In the genomic region with DNA sequence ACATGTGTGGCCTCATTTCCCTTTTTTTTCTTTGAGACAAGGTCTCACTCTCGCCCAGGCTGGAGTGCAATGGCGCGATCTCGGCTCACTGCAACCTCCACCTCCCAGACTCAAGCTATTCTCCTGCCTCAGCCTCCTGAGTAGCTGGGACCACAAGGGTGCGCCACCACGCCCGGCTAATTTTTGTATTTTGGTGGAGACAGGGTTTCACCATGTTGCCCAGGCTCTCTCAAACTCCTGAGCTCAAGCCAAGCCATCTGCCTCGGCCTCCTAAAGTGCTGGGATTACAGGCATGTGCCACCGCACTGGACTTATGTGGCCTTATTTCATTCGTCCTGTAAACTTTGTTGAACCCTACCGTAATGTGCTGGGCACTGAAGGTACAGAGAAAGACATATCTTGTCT, we compare ENCODE assay signal across 1 cellular context.
TF ChIP-seq lines count a peak whose summit lies in the region.

No MANE protein-coding gene starts in this region.

TF ChIP-seq in K562, 482 proteins besides CTCF, POLR2A, EP300 and RAD21 (continued from another document and continues in another):
- TF ChIP-seq GMEB1 (CRISPR knock-in tag; IDR thresholded peaks at IDR 0.05) = no peak
- 0 out of 2 replicates have a peak, but pooled peaks have one; percentile 34 for TF ChIP-seq ZNF12 (CRISPR knock-in tag; IDR thresholded peaks at IDR 0.05)
- no peak for TF ChIP-seq MEIS2 (IDR thresholded peaks at IDR 0.05; ENCODE audit: partially characterized antibody)
- peak in 1 of 2 experiments; percentile 13 for TF ChIP-seq AFF1 (IDR thresholded peaks at IDR 0.05; ENCODE audit: low read depth in 1 of 2, partially characterized antibody in 2 of 2)
- TF ChIP-seq, protein P1, sequence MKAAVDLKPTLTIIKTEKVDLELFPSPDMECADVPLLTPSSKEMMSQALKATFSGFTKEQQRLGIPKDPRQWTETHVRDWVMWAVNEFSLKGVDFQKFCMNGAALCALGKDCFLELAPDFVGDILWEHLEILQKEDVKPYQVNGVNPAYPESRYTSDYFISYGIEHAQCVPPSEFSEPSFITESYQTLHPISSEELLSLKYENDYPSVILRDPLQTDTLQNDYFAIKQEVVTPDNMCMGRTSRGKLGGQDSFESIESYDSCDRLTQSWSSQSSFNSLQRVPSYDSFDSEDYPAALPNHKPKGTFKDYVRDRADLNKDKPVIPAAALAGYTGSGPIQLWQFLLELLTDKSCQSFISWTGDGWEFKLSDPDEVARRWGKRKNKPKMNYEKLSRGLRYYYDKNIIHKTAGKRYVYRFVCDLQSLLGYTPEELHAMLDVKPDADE (conservative IDR thresholded peaks at IDR 0.05; ENCODE audit: control insufficient read depth, low read depth, low read length) = no peak
- TF ChIP-seq ZHX1 (conservative IDR thresholded peaks at IDR 0.05; ENCODE audit: low read length) = peak; percentile 23; the same call in 1 of the 2 replicates
- TF ChIP-seq ZNF609 (CRISPR knock-in tag; IDR thresholded peaks at IDR 0.05; ENCODE audit: borderline replicate concordance) = no peak
- TF ChIP-seq, protein P2, sequence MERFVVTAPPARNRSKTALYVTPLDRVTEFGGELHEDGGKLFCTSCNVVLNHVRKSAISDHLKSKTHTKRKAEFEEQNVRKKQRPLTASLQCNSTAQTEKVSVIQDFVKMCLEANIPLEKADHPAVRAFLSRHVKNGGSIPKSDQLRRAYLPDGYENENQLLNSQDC (CRISPR knock-in tag; IDR thresholded peaks at IDR 0.05) = no peak
- peak; percentile 55 for TF ChIP-seq DPF2 (IDR thresholded peaks at IDR 0.05)
- no peak for TF ChIP-seq U2AF2 (optimal IDR thresholded peaks at IDR 0.05; ENCODE audit: low read depth, low read length)
- peak; percentile 64; the same call in 1 of the 2 replicates for TF ChIP-seq ZBTB40 (IDR thresholded peaks at IDR 0.05)
- TF ChIP-seq ZBTB40 (CRISPR knock-in tag; IDR thresholded peaks at IDR 0.05) = no peak
- no peak for TF ChIP-seq POLR2AphosphoS2 (IDR thresholded peaks at IDR 0.05; ENCODE audit: low read length)
- no peak for TF ChIP-seq ZNF23 (CRISPR knock-in tag; IDR thresholded peaks at IDR 0.05)
- TF ChIP-seq CTBP1 (IDR thresholded peaks at IDR 0.05; ENCODE audit: borderline replicate concordance) = peak; percentile 27
- no peak for TF ChIP-seq ELF2 (CRISPR knock-in tag; IDR thresholded peaks at IDR 0.05)
- TF ChIP-seq SMAD3 (CRISPR knock-in tag; conservative IDR thresholded peaks at IDR 0.05) = no peak
- no peak for TF ChIP-seq EWSR1 (IDR thresholded peaks at IDR 0.05; ENCODE audit: borderline replicate concordance, low read depth, partially characterized antibody)
- peak; percentile 25; the same call in 1 of the 2 replicates for TF ChIP-seq SMAD4 (CRISPR knock-in tag; conservative IDR thresholded peaks at IDR 0.05)
- TF ChIP-seq ARID2 (IDR thresholded peaks at IDR 0.05) = no peak
- no peak for TF ChIP-seq ZFPM2 (CRISPR knock-in tag; IDR thresholded peaks at IDR 0.05)
- peak; percentile 9; the same call in 1 of the 2 replicates for TF ChIP-seq ZNF24 (IDR thresholded peaks at IDR 0.05)
- no peak for TF ChIP-seq ETV5 (CRISPR knock-in tag; IDR thresholded peaks at IDR 0.05; ENCODE audit: low read depth)
- peak; percentile 51 for TF ChIP-seq RBFOX2 (IDR thresholded peaks at IDR 0.05; ENCODE audit: low read depth, low read length)
- TF ChIP-seq ZNF561 (CRISPR knock-in tag; conservative IDR thresholded peaks at IDR 0.05) = 0 out of 2 replicates have a peak, but pooled peaks have one; percentile 43
- 0 out of 2 replicates have a peak, but pooled peaks have one; percentile 33 for TF ChIP-seq ZNF347 (CRISPR knock-in tag; IDR thresholded peaks at IDR 0.05; ENCODE audit: low read depth)
- TF ChIP-seq MXD1 (CRISPR knock-in tag; IDR thresholded peaks at IDR 0.05; ENCODE audit: borderline replicate concordance, poor library complexity, severe bottlenecking) = no peak
